In genomic region chr10:80555415-80555814, GRCh38 we compare ENCODE assay signal across 30 cellular contexts. TPM values are rescaled to one million over a fixed set of nuclear protein-coding genes. Genes with fewer than 3 reads are reported as not detected.
"Had no signal": no experiment of that assay in that cellular context is flagged by ENCODE, and none has a peak within 500 bp of the region (broad histone marks: within the 10 kb centered on the region; RNA-seq: fewer than 3 reads in every experiment).

No MANE protein-coding gene starts in this region.

- H3K36me3 ChIP-seq: breast epithelium, esophagus squamous epithelium, lower lobe of right lung, pancreas, prostate gland, sigmoid colon, suprapubic skin, tibial artery, upper lobe of right lung had no signal

- H3K4me1 ChIP-seq: breast epithelium, esophagus squamous epithelium, lower lobe of right lung, pancreas, prostate gland, sigmoid colon, suprapubic skin, tibial artery, upper lobe of right lung had no signal

- H3K27me3 ChIP-seq: breast epithelium, esophagus squamous epithelium, pancreas, sigmoid colon, suprapubic skin, tibial artery, upper lobe of right lung had no signal

- H3K4me1 Mint-ChIP-seq: activated B cell treated with CpG ODN at 0.5 μM for 24 hours; central memory CD8-positive, alpha-beta T cell; stimulated activated effector memory CD8-positive, alpha-beta T cell treated with anti-CD3 and anti-CD28 coated beads, Interleukin-12 subunit alpha, Interleukin-12 subunit beta, amount 100 ng/mL, for 72 hours had no signal

- H3K4me3 Mint-ChIP-seq: activated B cell treated with CpG ODN at 0.5 μM for 24 hours; activated T-cell treated with anti-CD3 and anti-CD28 coated beads, Interleukin-2, amount 50 U/mL, for 72 hours; central memory CD8-positive, alpha-beta T cell; dendritic cell treated with granulocyte-macrophage colony-stimulating factor and Interleukin-4, amounts not matched to agents 40 ng/mL and 50 ng/mL, for 4 days; nephron; stimulated activated effector memory CD8-positive, alpha-beta T cell treated with anti-CD3 and anti-CD28 coated beads, Interleukin-12 subunit alpha, Interleukin-12 subunit beta, amount 100 ng/mL, for 72 hours; T-helper 17 cell had no signal

- H3K36me3 Mint-ChIP-seq: activated naive CD4-positive, alpha-beta T cell treated with anti-CD3 and anti-CD28 coated beads, Interleukin-2, amount 50 U/mL, for 72 hours; stimulated activated effector memory CD8-positive, alpha-beta T cell treated with anti-CD3 and anti-CD28 coated beads, Interleukin-12 subunit alpha, Interleukin-12 subunit beta, amount 100 ng/mL, for 72 hours had no signal

- FAIRE-seq: frontal cortex, pancreas, small intestine had no signal

- H3K27ac Mint-ChIP-seq: activated B cell treated with CpG ODN at 0.5 μM for 24 hours; activated naive CD4-positive, alpha-beta T cell treated with anti-CD3 and anti-CD28 coated beads, Interleukin-2, amount 50 U/mL, for 72 hours; activated T-cell treated with anti-CD3 and anti-CD28 coated beads, Interleukin-2, amount 50 U/mL, for 72 hours; dendritic cell treated with granulocyte-macrophage colony-stimulating factor and Interleukin-4, amounts not matched to agents 40 ng/mL and 50 ng/mL, for 4 days; nephron; stimulated activated effector memory CD8-positive, alpha-beta T cell treated with anti-CD3 and anti-CD28 coated beads, Interleukin-12 subunit alpha, Interleukin-12 subunit beta, amount 100 ng/mL, for 72 hours; T-helper 17 cell had no signal

- ATAC-seq: activated naive CD4-positive, alpha-beta T cell treated with anti-CD3 and anti-CD28 coated beads, Interleukin-2, amount 50 U/mL, for 72 hours; activated T-cell treated with anti-CD3 and anti-CD28 coated beads, Interleukin-2, amount 50 U/mL, for 72 hours; left lobe of liver; lower lobe of right lung; pancreas; stimulated activated effector memory CD8-positive, alpha-beta T cell treated with anti-CD3 and anti-CD28 coated beads, Interleukin-12 subunit alpha, Interleukin-12 subunit beta, amount 100 ng/mL, for 72 hours; T-helper 17 cell; upper lobe of right lung had no signal

- DNase-seq: activated B cell treated with CpG ODN at 0.5 μM for 24 hours; activated CD4-positive, alpha-beta T cell treated with anti-CD3 and anti-CD28 coated beads, Interleukin-2, amount 50 U/mL, for 1 hour; activated naive CD4-positive, alpha-beta T cell; activated T-cell treated with anti-CD3 and anti-CD28 coated beads for 4 hours; activated T-cell treated with anti-CD3 and anti-CD28 coated beads, Interleukin-2, amount 50 U/mL, for 72 hours; esophagus squamous epithelium; lower lobe of right lung; mesenchymal stem cell; mucosa of descending colon; nucleus accumbens; pancreas; retina; sigmoid colon; small intestine; stimulated activated CD4-positive, alpha-beta T cell treated with anti-CD3 and anti-CD28 coated beads, Interleukin-4, amount 100 ng/mL, for 24 hours; T-helper 17 cell; T1000; tibial artery; upper lobe of right lung had no signal

- H3K9me3 ChIP-seq: breast epithelium, esophagus squamous epithelium, lower lobe of right lung, mucosa of descending colon, pancreas, prostate gland, sigmoid colon, suprapubic skin, tibial artery, upper lobe of right lung had no signal

- H3K9me3 Mint-ChIP-seq: activated B cell treated with CpG ODN at 0.5 μM for 24 hours; activated naive CD4-positive, alpha-beta T cell treated with anti-CD3 and anti-CD28 coated beads, Interleukin-2, amount 50 U/mL, for 72 hours; activated T-cell treated with anti-CD3 and anti-CD28 coated beads, Interleukin-2, amount 50 U/mL, for 72 hours; central memory CD8-positive, alpha-beta T cell; dendritic cell treated with granulocyte-macrophage colony-stimulating factor and Interleukin-4, amounts not matched to agents 40 ng/mL and 50 ng/mL, for 4 days; nephron; stimulated activated effector memory CD8-positive, alpha-beta T cell treated with anti-CD3 and anti-CD28 coated beads, Interleukin-12 subunit alpha, Interleukin-12 subunit beta, amount 100 ng/mL, for 72 hours had no signal

- H3K27ac ChIP-seq: breast epithelium, esophagus squamous epithelium, lower lobe of right lung, pancreas, prostate gland, sigmoid colon, suprapubic skin, tibial artery, upper lobe of right lung had no signal

- H3K4me3 ChIP-seq: breast epithelium, esophagus squamous epithelium, lower lobe of right lung, mucosa of descending colon, pancreas, prostate gland, sigmoid colon, suprapubic skin, tibial artery, upper lobe of right lung had no signal

RNA-seq across cellular contexts. Expression of gene SH2D4B, which starts 17.7 kb away (rescaled TPM):
- total RNA-seq: activated B cell treated with CpG ODN at 0.5 μM for 24 hours, kidney epithelial cell, left lobe of liver, mucosa of descending colon, pancreas had no signal
